ENCODE assay signal across 24 cellular contexts in genomic region chr12:4024701-4025419, GRCh38.
DNase-seq lines count a peak whose midpoint lies in the region; ATAC-seq and TF ChIP-seq lines count a peak whose summit lies in the region.
"Had no signal": no experiment of that assay in that cellular context is flagged by ENCODE, and none has a peak within 500 bp of the region (broad histone marks: within the 10 kb centered on the region; RNA-seq: fewer than 3 reads in every experiment).

No MANE protein-coding gene starts in this region.

- H3K36me3 Mint-ChIP-seq in endothelial cell (ENCODE audit: low read depth, unreplicated experiment), result no peaks in the 10 kb centered on the region
- H3K36me3 Mint-ChIP-seq: CD8-positive, alpha-beta T cell; natural killer cell treated with Interleukin-12 subunit alpha and Interleukin-12 subunit beta and Interleukin-15 and Interleukin-18, amount 100 ng/mL, for 72 hours; stimulated activated memory B cell treated with anti-CD40 and anti-IgM and Interleukin-4, amounts not matched to agents 10 μg/mL and 1 μg/mL and 100 μg/mL, for 72 hours had no signal

- no peaks in the 10 kb centered on the region for H3K27me3 ChIP-seq in SJCRH30
- H3K27me3 ChIP-seq: heart right ventricle had no signal

- H3K4me3 ChIP-seq in SJCRH30 (no peak overlapping the region), mesodermal cell (ENCODE audit: extremely low read depth, insufficient read depth, low read length, poor library complexity, severe bottlenecking) (no peak overlapping the region)
- H3K4me3 ChIP-seq: heart right ventricle, skin epidermis had no signal

- peaks cover 5% of the 10 kb centered on the region for H3K27me3 Mint-ChIP-seq in endothelial cell (ENCODE audit: unreplicated experiment)
- H3K27me3 Mint-ChIP-seq: activated T-cell treated with anti-CD3 and anti-CD28 coated beads, Interleukin-2, amount 50 U/mL, for 24 hours had no signal

- DNase-seq in SJCRH30, result no peak
- peak; percentile 9 for DNase-seq in endothelial cell (ENCODE audit: low spot score)
- no peak for DNase-seq in KBM-7
- no peak for DNase-seq in activated naive CD4-positive, alpha-beta T cell (lab: John Stamatoyannopoulos, UW)
- DNase-seq in stimulated activated naive CD8-positive, alpha-beta T cell treated with anti-CD3 and anti-CD28 coated beads, Interleukin-15, Interleukin-2, amounts not matched to agents 100 U/mL and 50 U/mL, for 24 hours, result no peak
- DNase-seq: activated CD4-positive, CD25-positive, alpha-beta regulatory T cell; activated naive CD4-positive, alpha-beta T cell treated with Interleukin-2 at 50 U/mL for 16 hours; activated T-cell treated with anti-CD3 and anti-CD28 coated beads, Interleukin-2, amount 50 U/mL, for 24 hours; amygdala; caudate nucleus; CD8-positive, alpha-beta T cell; heart right ventricle; Kasumi-1; NCI-H2081; NCI-H345; NCI-H82; OCI-M1; stimulated activated CD4-positive, alpha-beta T cell treated with anti-CD3 and anti-CD28 coated beads, Interleukin-2, amount 100 ng/mL, for 24 hours had no signal

- peak overlapping the region; percentile 92 for H3K27ac Mint-ChIP-seq in endothelial cell (ENCODE audit: unreplicated experiment)
- H3K27ac Mint-ChIP-seq: CD8-positive, alpha-beta T cell; natural killer cell treated with Interleukin-12 subunit alpha and Interleukin-12 subunit beta and Interleukin-15 and Interleukin-18, amount 100 ng/mL, for 72 hours; stimulated activated memory B cell treated with anti-CD40 and anti-IgM and Interleukin-4, amounts not matched to agents 10 μg/mL and 1 μg/mL and 100 μg/mL, for 72 hours had no signal

- H3K9me3 ChIP-seq in SJCRH30 (replicated peaks), result no peaks in the 10 kb centered on the region
- no peaks in the 10 kb centered on the region for H3K9me3 ChIP-seq in mesodermal cell (ENCODE audit: control insufficient read depth, low read length)
- H3K9me3 ChIP-seq: heart right ventricle had no signal

- peaks cover 40% of the 10 kb centered on the region for H3K4me1 Mint-ChIP-seq in endothelial cell (ENCODE audit: unreplicated experiment)

- no peak for TF ChIP-seq CTCF in endothelial cell (IDR thresholded peaks at IDR 0.05; ENCODE audit: unreplicated experiment)

- no peaks in the 10 kb centered on the region for H3K9me3 Mint-ChIP-seq in endothelial cell (ENCODE audit: unreplicated experiment)
- H3K9me3 Mint-ChIP-seq: activated T-cell treated with anti-CD3 and anti-CD28 coated beads, Interleukin-2, amount 50 U/mL, for 24 hours; CD8-positive, alpha-beta T cell; natural killer cell treated with Interleukin-12 subunit alpha and Interleukin-12 subunit beta and Interleukin-15 and Interleukin-18, amount 100 ng/mL, for 72 hours; stimulated activated memory B cell treated with anti-CD40 and anti-IgM and Interleukin-4, amounts not matched to agents 10 μg/mL and 1 μg/mL and 100 μg/mL, for 72 hours had no signal

- 20 to 22% methylated on average over 11 to 13 of the region's 17 CpGs for WGBS in mesodermal cell (ENCODE audit: insufficient coverage in 2 of 2), 2 experiments

- peak overlapping the region; percentile 34 for H3K27ac ChIP-seq in SJCRH30
- H3K27ac ChIP-seq in mesodermal cell (ENCODE audit: low read depth, low read length, severe bottlenecking), result peak overlapping the region; percentile 82
- H3K27ac ChIP-seq: epithelial cell of prostate, heart right ventricle had no signal

- no peak for ATAC-seq in stimulated activated naive CD8-positive, alpha-beta T cell treated with anti-CD3 and anti-CD28 coated beads, Interleukin-15, Interleukin-2, amounts not matched to agents 100 U/mL and 50 U/mL, for 24 hours
- ATAC-seq in GM21526 (IDR thresholded peaks at IDR 0.05; ENCODE audit: low FRiP score, unreplicated experiment), result no peak
- ATAC-seq: CD8-positive, alpha-beta T cell; natural killer cell treated with Interleukin-12 subunit alpha and Interleukin-12 subunit beta and Interleukin-15 and Interleukin-18, amount 100 ng/mL, for 72 hours; stimulated activated memory B cell treated with anti-CD40 and anti-IgM and Interleukin-4, amounts not matched to agents 10 μg/mL and 1 μg/mL and 100 μg/mL, for 72 hours had no signal

- no peak overlapping the region for H3K4me3 Mint-ChIP-seq in endothelial cell (ENCODE audit: unreplicated experiment)
- H3K4me3 Mint-ChIP-seq: activated T-cell treated with anti-CD3 and anti-CD28 coated beads, Interleukin-2, amount 50 U/mL, for 24 hours; CD8-positive, alpha-beta T cell; natural killer cell treated with Interleukin-12 subunit alpha and Interleukin-12 subunit beta and Interleukin-15 and Interleukin-18, amount 100 ng/mL, for 72 hours; stimulated activated memory B cell treated with anti-CD40 and anti-IgM and Interleukin-4, amounts not matched to agents 10 μg/mL and 1 μg/mL and 100 μg/mL, for 72 hours had no signal

- H3K36me3 ChIP-seq in SJCRH30 (no peaks in the 10 kb centered on the region), mesodermal cell (ENCODE audit: control insufficient read depth, insufficient read depth, low read length) (no peaks in the 10 kb centered on the region)
- H3K36me3 ChIP-seq: heart right ventricle had no signal

- in situ Hi-C loops in KBM-7 (cut with MboI; ENCODE audit: low pct_unique_long_range_greater_than_20kb, low sequenced_read_pairs), result no loop called here

- H3K4me1 ChIP-seq in SJCRH30, result peaks cover 17% of the 10 kb centered on the region
- peaks cover 22% of the 10 kb centered on the region for H3K4me1 ChIP-seq in mesodermal cell (ENCODE audit: control insufficient read depth, insufficient read depth, low read length, poor library complexity, severe bottlenecking)
